28 cellular contexts compared by ENCODE assay signal in genomic region chr10:58206251-58206650, GRCh38.
DNase-seq lines count a peak whose midpoint lies in the region; ATAC-seq and TF ChIP-seq lines count a peak whose summit lies in the region.
"Had no signal": no experiment of that assay in that cellular context is flagged by ENCODE, and none has a peak within 500 bp of the region (broad histone marks: within the 10 kb centered on the region; RNA-seq: fewer than 3 reads in every experiment).

No MANE protein-coding gene starts in this region.

- no peak for ATAC-seq in GM19023 (IDR thresholded peaks at IDR 0.05; ENCODE audit: unreplicated experiment)
- ATAC-seq: A549; CD8-positive, alpha-beta T cell had no signal

- H4K20me1 ChIP-seq in osteoblast (ENCODE audit: insufficient read depth, low read length) = no peaks in the 10 kb centered on the region

- DNase-seq in osteoblast (ENCODE audit: insufficient read length, low spot score, missing footprints) = peak; percentile 58
- DNase-seq in renal cortical epithelial cell (ENCODE audit: low read depth) = peak; percentile 52
- no peak for DNase-seq in SIG-M5 (lab: John Stamatoyannopoulos, UW)
- DNase-seq: 8988T; ACHN; AML-193; BE2C; C1 segment of cervical spinal cord; Caco-2; Calu3; CD4-positive, alpha-beta memory T cell; CD4-positive, alpha-beta T cell; CD4-positive, CD25-positive, alpha-beta regulatory T cell; CD8-positive, alpha-beta memory T cell; CD8-positive, alpha-beta T cell; COR-L47; DMS 273 treated with DMSO at 0.1 percent for 48 hours; DMS153; DMS79; DMS79 treated with DMSO at 0.1 percent for 48 hours; DND-41; EL had no signal

- H3K27me3 ChIP-seq in osteoblast (ENCODE audit: insufficient read depth, low read length) = no peaks in the 10 kb centered on the region
- H3K27me3 ChIP-seq: BE2C; BLaER1; BLaER1 treated with 17β-estradiol and CSF1 and Interleukin-3, amounts not matched to agents 10 nM and 100 nM had no signal

- H3K4me1 ChIP-seq in osteoblast (ENCODE audit: insufficient read depth, low read length) = no peaks in the 10 kb centered on the region
- H3K4me1 ChIP-seq: A549, BE2C had no signal

- H3K4me3 ChIP-seq in osteoblast (ENCODE audit: insufficient read depth, low read length) = no peak overlapping the region
- H3K4me3 ChIP-seq: A549; BLaER1; BLaER1 treated with 17β-estradiol and CSF1 and Interleukin-3, amounts not matched to agents 10 nM and 100 nM had no signal

- H3K27ac ChIP-seq in osteoblast (ENCODE audit: low read depth, low read length) = no peak overlapping the region
- H3K27ac ChIP-seq: 22Rv1; A549; BLaER1; BLaER1 treated with 17β-estradiol and CSF1 and Interleukin-3, amounts not matched to agents 10 nM and 100 nM; C4-2B had no signal

- no peaks in the 10 kb centered on the region for H3K79me2 ChIP-seq in osteoblast (ENCODE audit: insufficient read depth, low read length)

- no peak for TF ChIP-seq CTCF in osteoblast (IDR thresholded peaks at IDR 0.05; ENCODE audit: extremely low read depth, low read depth, low read length)

- no peak overlapping the region for H3K4me2 ChIP-seq in osteoblast (ENCODE audit: insufficient read depth, low read length)
- H3K4me2 ChIP-seq: A549; BLaER1; BLaER1 treated with 17β-estradiol and CSF1 and Interleukin-3, amounts not matched to agents 10 nM and 100 nM had no signal

- no peaks in the 10 kb centered on the region for H3K9me3 ChIP-seq in osteoblast (ENCODE audit: low read depth, low read length)
- H3K9me3 ChIP-seq: A549, BE2C, Caco-2 had no signal

- no peaks in the 10 kb centered on the region for H3K36me3 ChIP-seq in osteoblast (ENCODE audit: insufficient read depth, low read length)

- no peak overlapping the region for H2AFZ ChIP-seq in osteoblast (ENCODE audit: low read length)
